In genomic region chr5:61327761-61328753, GRCh38 we compare ENCODE assay signal across 8 cellular contexts. TPM values are rescaled to one million over a fixed set of nuclear protein-coding genes. Genes with fewer than 3 reads are reported as not detected.
DNase-seq lines count a peak whose midpoint lies in the region; ATAC-seq and TF ChIP-seq lines count a peak whose summit lies in the region.

No MANE protein-coding gene starts in this region.

- no peak for TF ChIP-seq CTCF in WTC11 (IDR thresholded peaks at IDR 0.05)
- TF ChIP-seq CTCF in mesothelial cell of epicardium (IDR thresholded peaks at IDR 0.05; ENCODE audit: unreplicated experiment), result no peak
- TF ChIP-seq CTCF in dorsolateral prefrontal cortex (IDR thresholded peaks at IDR 0.05 in 54 of 56, conservative IDR thresholded peaks at IDR 0.05 in 2 of 56; ENCODE audit: low read depth in 1 of 56, partially characterized antibody in 56 of 56), result no peak

- intact Hi-C loops in activated CD4-positive, alpha-beta T cell treated with anti-CD3 and anti-CD28 coated beads for 36 hours (cut with DNase I, micrococcal nuclease), result no loop called here
- intact Hi-C loops in dorsolateral prefrontal cortex (cut with DNase I), result no loop called here

- no peaks in the 10 kb centered on the region for H3K9me3 Mint-ChIP-seq in activated CD4-positive, alpha-beta T cell treated with anti-CD3 and anti-CD28 coated beads for 36 hours (ENCODE audit: low read depth)
- H3K9me3 Mint-ChIP-seq in WTC11, result no peaks in the 10 kb centered on the region
- H3K9me3 Mint-ChIP-seq in mesothelial cell of epicardium, result no peaks in the 10 kb centered on the region

- no peak overlapping the region for H3K4me3 Mint-ChIP-seq in activated CD4-positive, alpha-beta T cell treated with anti-CD3 and anti-CD28 coated beads for 36 hours
- H3K4me3 Mint-ChIP-seq in WTC11 (peak overlapping the region; percentile 88; the same call in 1 of the 2 replicates), mesothelial cell of epicardium (peak overlapping the region; percentile 95)

- H3K27ac Mint-ChIP-seq in activated CD4-positive, alpha-beta T cell treated with anti-CD3 and anti-CD28 coated beads for 36 hours, result no peak overlapping the region
- H3K27ac Mint-ChIP-seq in WTC11 (no peak overlapping the region), mesothelial cell of epicardium (peak overlapping the region; percentile 95)

- no peak for ATAC-seq in activated CD4-positive, alpha-beta T cell treated with anti-CD3 and anti-CD28 coated beads for 36 hours
- ATAC-seq in HG03095 (IDR thresholded peaks at IDR 0.05; ENCODE audit: unreplicated experiment), result peak; percentile 34
- ATAC-seq in WTC11, result no peak
- no peak for ATAC-seq in left lobe of liver

- no peaks in the 10 kb centered on the region for H3K27me3 ChIP-seq in dorsolateral prefrontal cortex

- H3K27me3 Mint-ChIP-seq in activated CD4-positive, alpha-beta T cell treated with anti-CD3 and anti-CD28 coated beads for 36 hours, result peaks cover 27% of the 10 kb centered on the region
- H3K27me3 Mint-ChIP-seq in WTC11 (ENCODE audit: low read depth) (peaks cover 44% of the 10 kb centered on the region), mesothelial cell of epicardium (ENCODE audit: low read depth) (no peaks in the 10 kb centered on the region)

- peaks cover 30% of the 10 kb centered on the region for H3K4me1 Mint-ChIP-seq in activated CD4-positive, alpha-beta T cell treated with anti-CD3 and anti-CD28 coated beads for 36 hours
- H3K4me1 Mint-ChIP-seq in WTC11 (peaks cover 31% of the 10 kb centered on the region), mesothelial cell of epicardium (peaks cover 26% of the 10 kb centered on the region)

- POLR2A ChIA-PET in activated CD4-positive, alpha-beta T cell treated with anti-CD3 and anti-CD28 coated beads for 36 hours (lab: Charles Lee), result interaction anchor here (0.5 kb wide), 1 partner anchor 175 kb away, joined by 4 read pairs; no protein-coding TSS in a partner anchor
- POLR2A ChIA-PET in WTC11 (lab: Charles Lee), result no interaction called here

- no peak overlapping the region for H3K4me3 ChIP-seq in dorsolateral prefrontal cortex

- H3K36me3 Mint-ChIP-seq in activated CD4-positive, alpha-beta T cell treated with anti-CD3 and anti-CD28 coated beads for 36 hours (ENCODE audit: low read depth), result no peaks in the 10 kb centered on the region
- H3K36me3 Mint-ChIP-seq in WTC11 (no peaks in the 10 kb centered on the region), mesothelial cell of epicardium (no peaks in the 10 kb centered on the region)

- CTCF ChIA-PET in activated CD4-positive, alpha-beta T cell treated with anti-CD3 and anti-CD28 coated beads for 36 hours (lab: Charles Lee), result interaction anchor here (0.6 to 0.7 kb wide), 2 partner anchors 9 to 253 kb away, joined by 3 read pairs; no protein-coding TSS in a partner anchor
- CTCF ChIA-PET in WTC11 (lab: Charles Lee), result interaction anchor here (0.5 kb wide), 2 partner anchors 15 to 51 kb away, joined by 5 to 7 read pairs; no protein-coding TSS in a partner anchor

- peak; percentile 31 for DNase-seq in activated CD4-positive, alpha-beta T cell treated with anti-CD3 and anti-CD28 coated beads for 36 hours
- no peak for DNase-seq in activated CD4-positive, alpha-beta T cell treated with anti-CD3 and anti-CD28 coated beads for 1 hour
- DNase-seq in WTC11 (ENCODE audit: low spot score) (no peak), mesothelial cell of epicardium (ENCODE audit: low spot score in 2 of 2, unreplicated experiment in 2 of 2) (no peak), NCI-H524 (lab: John Stamatoyannopoulos, UW) (no peak), dorsolateral prefrontal cortex (no peak), left lobe of liver (ENCODE audit: low spot score) (no peak)

- peak overlapping the region in 5 of 59 donors; percentile 11 to 98 (median 22) for H3K27ac ChIP-seq in dorsolateral prefrontal cortex

TF ChIP-seq in WTC11, 78 proteins besides CTCF, POLR2A, EP300 and RAD21 (continues in another document):
- TF ChIP-seq, protein P1, sequence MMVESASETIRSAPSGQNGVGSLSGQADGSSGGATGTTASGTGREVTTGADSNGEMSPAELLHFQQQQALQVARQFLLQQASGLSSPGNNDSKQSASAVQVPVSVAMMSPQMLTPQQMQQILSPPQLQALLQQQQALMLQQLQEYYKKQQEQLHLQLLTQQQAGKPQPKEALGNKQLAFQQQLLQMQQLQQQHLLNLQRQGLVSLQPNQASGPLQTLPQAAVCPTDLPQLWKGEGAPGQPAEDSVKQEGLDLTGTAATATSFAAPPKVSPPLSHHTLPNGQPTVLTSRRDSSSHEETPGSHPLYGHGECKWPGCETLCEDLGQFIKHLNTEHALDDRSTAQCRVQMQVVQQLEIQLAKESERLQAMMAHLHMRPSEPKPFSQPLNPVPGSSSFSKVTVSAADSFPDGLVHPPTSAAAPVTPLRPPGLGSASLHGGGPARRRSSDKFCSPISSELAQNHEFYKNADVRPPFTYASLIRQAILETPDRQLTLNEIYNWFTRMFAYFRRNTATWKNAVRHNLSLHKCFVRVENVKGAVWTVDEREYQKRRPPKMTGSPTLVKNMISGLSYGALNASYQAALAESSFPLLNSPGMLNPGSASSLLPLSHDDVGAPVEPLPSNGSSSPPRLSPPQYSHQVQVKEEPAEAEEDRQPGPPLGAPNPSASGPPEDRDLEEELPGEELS (CRISPR knock-in tag; IDR thresholded peaks at IDR 0.05), result no peak
- TF ChIP-seq ZNF263 (CRISPR knock-in tag; IDR thresholded peaks at IDR 0.05; ENCODE audit: low read depth) (no peak), MYBL2 (CRISPR knock-in tag; IDR thresholded peaks at IDR 0.05) (no peak), EMX1 (CRISPR knock-in tag; IDR thresholded peaks at IDR 0.05) (no peak), ZBTB21 (CRISPR knock-in tag; IDR thresholded peaks at IDR 0.05; ENCODE audit: borderline replicate concordance) (no peak), ZNF396 (CRISPR knock-in tag; IDR thresholded peaks at IDR 0.05; ENCODE audit: borderline replicate concordance) (no peak)
- TF ChIP-seq, protein P2, sequence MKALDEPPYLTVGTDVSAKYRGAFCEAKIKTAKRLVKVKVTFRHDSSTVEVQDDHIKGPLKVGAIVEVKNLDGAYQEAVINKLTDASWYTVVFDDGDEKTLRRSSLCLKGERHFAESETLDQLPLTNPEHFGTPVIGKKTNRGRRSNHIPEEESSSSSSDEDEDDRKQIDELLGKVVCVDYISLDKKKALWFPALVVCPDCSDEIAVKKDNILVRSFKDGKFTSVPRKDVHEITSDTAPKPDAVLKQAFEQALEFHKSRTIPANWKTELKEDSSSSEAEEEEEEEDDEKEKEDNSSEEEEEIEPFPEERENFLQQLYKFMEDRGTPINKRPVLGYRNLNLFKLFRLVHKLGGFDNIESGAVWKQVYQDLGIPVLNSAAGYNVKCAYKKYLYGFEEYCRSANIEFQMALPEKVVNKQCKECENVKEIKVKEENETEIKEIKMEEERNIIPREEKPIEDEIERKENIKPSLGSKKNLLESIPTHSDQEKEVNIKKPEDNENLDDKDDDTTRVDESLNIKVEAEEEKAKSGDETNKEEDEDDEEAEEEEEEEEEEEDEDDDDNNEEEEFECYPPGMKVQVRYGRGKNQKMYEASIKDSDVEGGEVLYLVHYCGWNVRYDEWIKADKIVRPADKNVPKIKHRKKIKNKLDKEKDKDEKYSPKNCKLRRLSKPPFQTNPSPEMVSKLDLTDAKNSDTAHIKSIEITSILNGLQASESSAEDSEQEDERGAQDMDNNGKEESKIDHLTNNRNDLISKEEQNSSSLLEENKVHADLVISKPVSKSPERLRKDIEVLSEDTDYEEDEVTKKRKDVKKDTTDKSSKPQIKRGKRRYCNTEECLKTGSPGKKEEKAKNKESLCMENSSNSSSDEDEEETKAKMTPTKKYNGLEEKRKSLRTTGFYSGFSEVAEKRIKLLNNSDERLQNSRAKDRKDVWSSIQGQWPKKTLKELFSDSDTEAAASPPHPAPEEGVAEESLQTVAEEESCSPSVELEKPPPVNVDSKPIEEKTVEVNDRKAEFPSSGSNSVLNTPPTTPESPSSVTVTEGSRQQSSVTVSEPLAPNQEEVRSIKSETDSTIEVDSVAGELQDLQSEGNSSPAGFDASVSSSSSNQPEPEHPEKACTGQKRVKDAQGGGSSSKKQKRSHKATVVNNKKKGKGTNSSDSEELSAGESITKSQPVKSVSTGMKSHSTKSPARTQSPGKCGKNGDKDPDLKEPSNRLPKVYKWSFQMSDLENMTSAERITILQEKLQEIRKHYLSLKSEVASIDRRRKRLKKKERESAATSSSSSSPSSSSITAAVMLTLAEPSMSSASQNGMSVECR (CRISPR knock-in tag; IDR thresholded peaks at IDR 0.05; ENCODE audit: borderline replicate concordance), result no peak
- TF ChIP-seq, protein P3, sequence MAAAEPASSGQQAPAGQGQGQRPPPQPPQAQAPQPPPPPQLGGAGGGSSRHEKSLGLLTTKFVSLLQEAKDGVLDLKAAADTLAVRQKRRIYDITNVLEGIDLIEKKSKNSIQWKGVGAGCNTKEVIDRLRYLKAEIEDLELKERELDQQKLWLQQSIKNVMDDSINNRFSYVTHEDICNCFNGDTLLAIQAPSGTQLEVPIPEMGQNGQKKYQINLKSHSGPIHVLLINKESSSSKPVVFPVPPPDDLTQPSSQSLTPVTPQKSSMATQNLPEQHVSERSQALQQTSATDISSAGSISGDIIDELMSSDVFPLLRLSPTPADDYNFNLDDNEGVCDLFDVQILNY (CRISPR knock-in tag; IDR thresholded peaks at IDR 0.05), result no peak
- TF ChIP-seq, protein P4, sequence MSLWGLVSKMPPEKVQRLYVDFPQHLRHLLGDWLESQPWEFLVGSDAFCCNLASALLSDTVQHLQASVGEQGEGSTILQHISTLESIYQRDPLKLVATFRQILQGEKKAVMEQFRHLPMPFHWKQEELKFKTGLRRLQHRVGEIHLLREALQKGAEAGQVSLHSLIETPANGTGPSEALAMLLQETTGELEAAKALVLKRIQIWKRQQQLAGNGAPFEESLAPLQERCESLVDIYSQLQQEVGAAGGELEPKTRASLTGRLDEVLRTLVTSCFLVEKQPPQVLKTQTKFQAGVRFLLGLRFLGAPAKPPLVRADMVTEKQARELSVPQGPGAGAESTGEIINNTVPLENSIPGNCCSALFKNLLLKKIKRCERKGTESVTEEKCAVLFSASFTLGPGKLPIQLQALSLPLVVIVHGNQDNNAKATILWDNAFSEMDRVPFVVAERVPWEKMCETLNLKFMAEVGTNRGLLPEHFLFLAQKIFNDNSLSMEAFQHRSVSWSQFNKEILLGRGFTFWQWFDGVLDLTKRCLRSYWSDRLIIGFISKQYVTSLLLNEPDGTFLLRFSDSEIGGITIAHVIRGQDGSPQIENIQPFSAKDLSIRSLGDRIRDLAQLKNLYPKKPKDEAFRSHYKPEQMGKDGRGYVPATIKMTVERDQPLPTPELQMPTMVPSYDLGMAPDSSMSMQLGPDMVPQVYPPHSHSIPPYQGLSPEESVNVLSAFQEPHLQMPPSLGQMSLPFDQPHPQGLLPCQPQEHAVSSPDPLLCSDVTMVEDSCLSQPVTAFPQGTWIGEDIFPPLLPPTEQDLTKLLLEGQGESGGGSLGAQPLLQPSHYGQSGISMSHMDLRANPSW (CRISPR knock-in tag; conservative IDR thresholded peaks at IDR 0.05; ENCODE audit: low read depth), result no peak

RNA-seq across cellular contexts. Expression of gene ZSWIM6, which starts 4.0 kb away (rescaled TPM):
- total RNA-seq in activated CD4-positive, alpha-beta T cell treated with anti-CD3 and anti-CD28 coated beads for 36 hours, result 1 to 10 TPM; 4.5 to 5.7 TPM
- 12.5 to 14.0 TPM (median 12.7 TPM) in 3 replicates for total RNA-seq in WTC11 (2021)
- total RNA-seq in mesothelial cell of epicardium, result 33.9 to 35.9 TPM (median 34.8 TPM) in 3 replicates
- total RNA-seq in dorsolateral prefrontal cortex, result 10 to 100 TPM; 22.5 to 67.2 (median 31.6) TPM
- total RNA-seq in left lobe of liver, result 2.9 TPM
